Comparison of ENCODE assay signal across 1 cellular context in the genomic region with DNA sequence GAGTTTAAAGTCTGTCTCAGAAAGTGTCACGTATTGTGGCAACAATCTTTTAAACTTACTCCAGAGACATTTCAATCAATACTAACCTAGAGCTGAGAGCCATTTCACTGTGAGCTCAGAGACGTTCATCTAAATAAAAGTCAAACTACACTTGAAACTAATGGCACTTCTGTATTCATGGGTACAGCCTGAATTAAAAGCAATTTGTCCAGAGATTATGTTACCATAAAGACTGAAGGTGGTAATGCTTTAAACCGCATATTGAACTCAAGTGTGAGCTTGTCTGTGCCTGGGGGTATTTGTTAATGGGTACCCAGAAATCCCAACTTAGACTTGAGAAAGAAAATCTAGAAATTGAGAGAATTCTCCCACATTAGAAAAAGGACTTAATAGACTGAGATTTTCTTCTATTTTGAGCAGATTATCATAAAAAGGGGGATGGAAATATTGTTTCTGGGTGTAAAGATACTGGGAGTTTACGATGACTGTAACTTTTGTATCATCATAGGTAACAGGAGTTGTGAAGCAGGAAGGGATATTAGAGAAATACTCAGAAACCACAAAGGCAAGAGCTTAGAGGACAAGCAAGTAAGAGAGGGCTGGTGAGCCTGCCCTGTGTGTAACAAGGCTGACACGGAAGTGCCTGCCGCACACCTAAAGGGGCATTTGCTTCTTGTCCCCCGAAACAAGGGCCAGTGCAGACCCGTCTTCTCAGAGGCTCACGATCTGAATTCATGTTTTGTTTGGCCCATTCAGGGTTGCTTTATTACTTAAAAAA.
TF ChIP-seq lines count a peak whose summit lies in the region.

No MANE protein-coding gene starts in this region.

TF ChIP-seq in A549, 52 proteins besides CTCF, POLR2A, EP300 and RAD21 (continued from another document):
- TF ChIP-seq, protein P1, sequence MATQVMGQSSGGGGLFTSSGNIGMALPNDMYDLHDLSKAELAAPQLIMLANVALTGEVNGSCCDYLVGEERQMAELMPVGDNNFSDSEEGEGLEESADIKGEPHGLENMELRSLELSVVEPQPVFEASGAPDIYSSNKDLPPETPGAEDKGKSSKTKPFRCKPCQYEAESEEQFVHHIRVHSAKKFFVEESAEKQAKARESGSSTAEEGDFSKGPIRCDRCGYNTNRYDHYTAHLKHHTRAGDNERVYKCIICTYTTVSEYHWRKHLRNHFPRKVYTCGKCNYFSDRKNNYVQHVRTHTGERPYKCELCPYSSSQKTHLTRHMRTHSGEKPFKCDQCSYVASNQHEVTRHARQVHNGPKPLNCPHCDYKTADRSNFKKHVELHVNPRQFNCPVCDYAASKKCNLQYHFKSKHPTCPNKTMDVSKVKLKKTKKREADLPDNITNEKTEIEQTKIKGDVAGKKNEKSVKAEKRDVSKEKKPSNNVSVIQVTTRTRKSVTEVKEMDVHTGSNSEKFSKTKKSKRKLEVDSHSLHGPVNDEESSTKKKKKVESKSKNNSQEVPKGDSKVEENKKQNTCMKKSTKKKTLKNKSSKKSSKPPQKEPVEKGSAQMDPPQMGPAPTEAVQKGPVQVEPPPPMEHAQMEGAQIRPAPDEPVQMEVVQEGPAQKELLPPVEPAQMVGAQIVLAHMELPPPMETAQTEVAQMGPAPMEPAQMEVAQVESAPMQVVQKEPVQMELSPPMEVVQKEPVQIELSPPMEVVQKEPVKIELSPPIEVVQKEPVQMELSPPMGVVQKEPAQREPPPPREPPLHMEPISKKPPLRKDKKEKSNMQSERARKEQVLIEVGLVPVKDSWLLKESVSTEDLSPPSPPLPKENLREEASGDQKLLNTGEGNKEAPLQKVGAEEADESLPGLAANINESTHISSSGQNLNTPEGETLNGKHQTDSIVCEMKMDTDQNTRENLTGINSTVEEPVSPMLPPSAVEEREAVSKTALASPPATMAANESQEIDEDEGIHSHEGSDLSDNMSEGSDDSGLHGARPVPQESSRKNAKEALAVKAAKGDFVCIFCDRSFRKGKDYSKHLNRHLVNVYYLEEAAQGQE (IDR thresholded peaks at IDR 0.05): no peak
- TF ChIP-seq JUN (IDR thresholded peaks at IDR 0.05) (no peak), ESRRA (IDR thresholded peaks at IDR 0.05; ENCODE audit: borderline replicate concordance, low read length) (no peak), HOXA7 (CRISPR knock-in tag; IDR thresholded peaks at IDR 0.05) (no peak)
- TF ChIP-seq, protein P2, sequence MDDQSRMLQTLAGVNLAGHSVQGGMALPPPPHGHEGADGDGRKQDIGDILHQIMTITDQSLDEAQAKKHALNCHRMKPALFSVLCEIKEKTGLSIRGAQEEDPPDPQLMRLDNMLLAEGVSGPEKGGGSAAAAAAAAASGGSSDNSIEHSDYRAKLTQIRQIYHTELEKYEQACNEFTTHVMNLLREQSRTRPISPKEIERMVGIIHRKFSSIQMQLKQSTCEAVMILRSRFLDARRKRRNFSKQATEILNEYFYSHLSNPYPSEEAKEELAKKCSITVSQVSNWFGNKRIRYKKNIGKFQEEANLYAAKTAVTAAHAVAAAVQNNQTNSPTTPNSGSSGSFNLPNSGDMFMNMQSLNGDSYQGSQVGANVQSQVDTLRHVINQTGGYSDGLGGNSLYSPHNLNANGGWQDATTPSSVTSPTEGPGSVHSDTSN (IDR thresholded peaks at IDR 0.05): no peak
